In genomic region chr7:40706829-40707228, GRCh38 we compare ENCODE assay signal across 19 cellular contexts.
DNase-seq lines count a peak whose midpoint lies in the region; ATAC-seq, FAIRE-seq and TF ChIP-seq lines count a peak whose summit lies in the region.
"Had no signal": no experiment of that assay in that cellular context is flagged by ENCODE, and none has a peak within 500 bp of the region (broad histone marks: within the 10 kb centered on the region; RNA-seq: fewer than 3 reads in every experiment).

No MANE protein-coding gene starts in this region.

- no peaks in the 10 kb centered on the region for H3K79me2 ChIP-seq in keratinocyte (ENCODE audit: control insufficient read depth, insufficient read depth, low read length)

- no peaks in the 10 kb centered on the region for H3K9me1 ChIP-seq in keratinocyte (ENCODE audit: control insufficient read depth, extremely low read depth, insufficient read depth, low read length)

- H2AFZ ChIP-seq in keratinocyte (ENCODE audit: control insufficient read depth, low read length) = no peak overlapping the region

- H3K36me3 ChIP-seq in keratinocyte (ENCODE audit: control insufficient read depth in 2 of 2, extremely low read depth in 1 of 2, insufficient read depth in 2 of 2, low read length in 2 of 2) = no peaks in the 10 kb centered on the region
- H3K36me3 ChIP-seq: BLaER1 treated with 17β-estradiol and CSF1 and Interleukin-3, amounts not matched to agents 10 nM and 100 nM had no signal

- H3K9me3 ChIP-seq in keratinocyte (ENCODE audit: control insufficient read depth, low read depth, low read length) = no peaks in the 10 kb centered on the region
- H3K9me3 ChIP-seq: A549; BLaER1 treated with 17β-estradiol and CSF1 and Interleukin-3, amounts not matched to agents 10 nM and 100 nM; Caco-2 had no signal

- no peak overlapping the region for H3K4me3 ChIP-seq in epithelial cell of esophagus (ENCODE audit: low read length)
- no peak overlapping the region for H3K4me3 ChIP-seq in keratinocyte (ENCODE audit: control insufficient read depth in 2 of 3, extremely low read depth in 1 of 3, insufficient read depth in 2 of 3, low read depth in 1 of 3, low read length in 3 of 3)
- H3K4me3 ChIP-seq: A549; BLaER1 treated with 17β-estradiol and CSF1 and Interleukin-3, amounts not matched to agents 10 nM and 100 nM had no signal

- H3K27ac ChIP-seq in foreskin keratinocyte (no peak overlapping the region), keratinocyte (ENCODE audit: control insufficient read depth, insufficient read depth, low read length) (peak overlapping the region; percentile 22)
- H3K27ac ChIP-seq: A549; BLaER1 treated with 17β-estradiol and CSF1 and Interleukin-3, amounts not matched to agents 10 nM and 100 nM; C4-2B had no signal

- peak; percentile 91 for FAIRE-seq in keratinocyte (lab: Jason Lieb, UNC)
- FAIRE-seq: A549, D721Med, G401.6, GM12891 had no signal

- DNase-seq in epithelial cell of esophagus (ENCODE audit: low read depth) (peak; percentile 61), foreskin keratinocyte (peak; percentile 85 to 89), keratinocyte (ENCODE audit: low read depth, low spot score) (peak; percentile 72), A172 (ENCODE audit: low spot score) (no peak)
- DNase-seq: 8988T; AML-193; Caco-2; Calu3; CD4-positive, alpha-beta T cell; CD8-positive, alpha-beta T cell; DMS79 treated with DMSO at 0.1 percent for 48 hours; GF-D8 had no signal

- H4K20me1 ChIP-seq in keratinocyte (ENCODE audit: control insufficient read depth, extremely low read depth, insufficient read depth, low read length) = no peaks in the 10 kb centered on the region
- H4K20me1 ChIP-seq: BLaER1 treated with 17β-estradiol and CSF1 and Interleukin-3, amounts not matched to agents 10 nM and 100 nM had no signal

- H3K4me1 ChIP-seq in foreskin keratinocyte = peaks cover 24% of the 10 kb centered on the region
- H3K4me1 ChIP-seq in keratinocyte (ENCODE audit: control insufficient read depth, extremely low read depth, insufficient read depth, low read length) = peaks cover 31% of the 10 kb centered on the region
- H3K4me1 ChIP-seq: A549, Caco-2 had no signal

- dilution Hi-C loops in keratinocyte (cut with MboI; ENCODE audit: extremely low pct_ligation_motif_present, low sequenced_read_pairs) = no loop called here

- ATAC-seq in foreskin keratinocyte = peak; percentile 58
- ATAC-seq in HG02798 (IDR thresholded peaks at IDR 0.05; ENCODE audit: poor library complexity, unreplicated experiment) = no peak
- ATAC-seq: A549; CD8-positive, alpha-beta T cell had no signal

- peak overlapping the region; percentile 13 for H3K4me2 ChIP-seq in keratinocyte (ENCODE audit: control insufficient read depth, extremely low read depth, insufficient read depth, low read depth, low read length)
- H3K4me2 ChIP-seq: A549; BLaER1 treated with 17β-estradiol and CSF1 and Interleukin-3, amounts not matched to agents 10 nM and 100 nM had no signal

- H3K9ac ChIP-seq in keratinocyte (ENCODE audit: control insufficient read depth, extremely low read depth, insufficient read depth, low read length) = no peak overlapping the region
- H3K9ac ChIP-seq: BLaER1 treated with 17β-estradiol and CSF1 and Interleukin-3, amounts not matched to agents 10 nM and 100 nM had no signal

- H3K27me3 ChIP-seq in foreskin keratinocyte = no peaks in the 10 kb centered on the region
- H3K27me3 ChIP-seq in keratinocyte (ENCODE audit: control insufficient read depth, extremely low read depth, insufficient read depth, low read length) = no peaks in the 10 kb centered on the region
- H3K27me3 ChIP-seq: BLaER1 treated with 17β-estradiol and CSF1 and Interleukin-3, amounts not matched to agents 10 nM and 100 nM had no signal

- no peak for TF ChIP-seq CTCF in epithelial cell of esophagus (IDR thresholded peaks at IDR 0.05; ENCODE audit: insufficient read depth, low read depth, low read length, missing control alignments)
- TF ChIP-seq CTCF in foreskin keratinocyte (conservative IDR thresholded peaks at IDR 0.05) = no peak
- no peak for TF ChIP-seq CTCF in keratinocyte (optimal IDR thresholded peaks at IDR 0.05 in 1 of 3, IDR thresholded peaks at IDR 0.05 in 1 of 3, conservative IDR thresholded peaks at IDR 0.05 in 1 of 3; ENCODE audit: extremely low read depth in 1 of 3, insufficient read depth in 2 of 3, low read length in 3 of 3)
